ENCODE assay signal across 29 cellular contexts in genomic region chr3:41405466-41405865, GRCh38.
A peak's percentile ranks its signal among the peaks of the same experiment; 100 is the strongest.
DNase-seq lines count a peak whose midpoint lies in the region; ATAC-seq, FAIRE-seq and TF ChIP-seq lines count a peak whose summit lies in the region.
"Had no signal": no experiment of that assay in that cellular context is flagged by ENCODE, and none has a peak within 500 bp of the region (broad histone marks: within the 10 kb centered on the region; RNA-seq: fewer than 3 reads in every experiment).

No MANE protein-coding gene starts in this region.

- no peak overlapping the region for H2AFZ ChIP-seq in GM23248

- 64 to 71% methylated on average over 2 of the region's 2 CpGs for WGBS in GM23248 (ENCODE audit: low coverage in 1 of 2, low lambda C conversion rate in 2 of 2, missing lambda C conversion rate in 2 of 2), 2 experiments

- peak; percentile 61 for FAIRE-seq in colon (lab: Jason Lieb, UNC)
- FAIRE-seq: GM18507, keratinocyte, small intestine had no signal

- TF ChIP-seq CTCF in vagina (IDR thresholded peaks at IDR 0.05) (no peak), glutamatergic neuron (IDR thresholded peaks at IDR 0.05; ENCODE audit: partially characterized antibody, unreplicated experiment) (no peak)

- no peak overlapping the region for H3K27ac Mint-ChIP-seq in CD8-positive, alpha-beta memory T cell
- H3K27ac Mint-ChIP-seq in glutamatergic neuron (ENCODE audit: unreplicated experiment), result no peak overlapping the region
- H3K27ac Mint-ChIP-seq: WTC11 had no signal

- peak; percentile 32 for DNase-seq in A172 (ENCODE audit: low spot score)
- DNase-seq in GM23248, result peak; percentile 2
- peak; percentile 20 for DNase-seq in OCI-M1 (lab: John Stamatoyannopoulos, UW)
- DNase-seq in CD8-positive, alpha-beta memory T cell, result no peak
- no peak for DNase-seq in vagina (ENCODE audit: extremely low spot score in 2 of 2)
- DNase-seq in glutamatergic neuron, result no peak
- DNase-seq: ACHN; activated CD8-positive, alpha-beta memory T cell treated with anti-CD3 and anti-CD28 coated beads, Interleukin-2, amount 50 U/mL, for 4 hours; activated naive CD4-positive, alpha-beta T cell treated with anti-CD3 and anti-CD28 coated beads, Interleukin-2, amount 50 U/mL, for 16 hours; DMS53; NCI-H1694; NCI-H2171; NCI-H524; nephron progenitor cell; ovary; Peyer's patch; retina; small intestine; stimulated activated CD8-positive, alpha-beta memory T cell treated with anti-CD3 and anti-CD28 coated beads, Interleukin-4, amount 100 ng/mL, for 48 hours; trophoblast cell had no signal

- H3K4me1 ChIP-seq in GM23248 (ENCODE audit: insufficient read depth) (no peaks in the 10 kb centered on the region), vagina (no peaks in the 10 kb centered on the region)
- H3K4me1 ChIP-seq in CD8-positive, alpha-beta memory T cell (ENCODE audit: insufficient read depth, low read length), result no peaks in the 10 kb centered on the region
- H3K4me1 ChIP-seq: ascending aorta, BLaER1, Peyer's patch had no signal

- intact Hi-C loops in vagina (cut with DNase I), result no loop called here

- peaks cover 0 to 22% (median 0%) of the 10 kb centered on the region in 5 donors for H3K9me3 Mint-ChIP-seq in CD8-positive, alpha-beta memory T cell
- H3K9me3 Mint-ChIP-seq in glutamatergic neuron (ENCODE audit: unreplicated experiment), result no peaks in the 10 kb centered on the region

- no peak for ATAC-seq in HG03460 (IDR thresholded peaks at IDR 0.05; ENCODE audit: unreplicated experiment)
- ATAC-seq: HCT116, WTC11 had no signal

- no peak for TF ChIP-seq POLR2A in vagina (IDR thresholded peaks at IDR 0.05)

- no peak overlapping the region for H3K4me3 Mint-ChIP-seq in CD8-positive, alpha-beta memory T cell
- H3K4me3 Mint-ChIP-seq in glutamatergic neuron (ENCODE audit: unreplicated experiment), result no peak overlapping the region
- H3K4me3 Mint-ChIP-seq: nephron progenitor cell, WTC11 had no signal

- CTCF ChIA-PET in CD8-positive, alpha-beta memory T cell (lab: Charles Lee), result no interaction called here

- no peak overlapping the region for H3K4me2 ChIP-seq in GM23248 (ENCODE audit: unreplicated experiment)
- H3K4me2 ChIP-seq: BLaER1, KMS-11 had no signal

- POLR2A ChIA-PET in CD8-positive, alpha-beta memory T cell (lab: Charles Lee), result no interaction called here

- no peaks in the 10 kb centered on the region for H3K27me3 ChIP-seq in GM23248 (replicated peaks; ENCODE audit: insufficient read depth)
- no peaks in the 10 kb centered on the region for H3K27me3 ChIP-seq in CD8-positive, alpha-beta memory T cell (ENCODE audit: insufficient read depth, low read length, poor library complexity, severe bottlenecking)
- H3K27me3 ChIP-seq in vagina, result no peaks in the 10 kb centered on the region
- H3K27me3 ChIP-seq: ascending aorta, BLaER1, ovary, Peyer's patch had no signal

- no peaks in the 10 kb centered on the region for H3F3A ChIP-seq in GM23248 (ENCODE audit: insufficient read depth)

- H3K9me3 ChIP-seq in GM23248 (ENCODE audit: low read depth), result no peaks in the 10 kb centered on the region
- H3K9me3 ChIP-seq in CD8-positive, alpha-beta memory T cell (ENCODE audit: low read length), result no peaks in the 10 kb centered on the region
- no peaks in the 10 kb centered on the region for H3K9me3 ChIP-seq in vagina
- H3K9me3 ChIP-seq: ascending aorta, ovary, Peyer's patch had no signal

- no peaks in the 10 kb centered on the region for H4K20me1 ChIP-seq in GM23248 (ENCODE audit: insufficient read depth)
- H4K20me1 ChIP-seq: BLaER1 had no signal

- no peak overlapping the region for H3K9ac ChIP-seq in GM23248
- H3K9ac ChIP-seq: BLaER1, KMS-11 had no signal

- peaks cover 0 to 29% (median 5%) of the 10 kb centered on the region in 3 donors for H3K36me3 Mint-ChIP-seq in CD8-positive, alpha-beta memory T cell
- H3K36me3 Mint-ChIP-seq in glutamatergic neuron (ENCODE audit: unreplicated experiment), result peaks cover 4% of the 10 kb centered on the region
- H3K36me3 Mint-ChIP-seq: WTC11 had no signal

- no peak overlapping the region for H3K4me3 ChIP-seq in GM23248
- no peak overlapping the region for H3K4me3 ChIP-seq in CD8-positive, alpha-beta memory T cell (ENCODE audit: low read length)
- no peak overlapping the region for H3K4me3 ChIP-seq in vagina
- H3K4me3 ChIP-seq: ascending aorta, BLaER1, ovary, Peyer's patch had no signal

- H3K27me3 Mint-ChIP-seq in CD8-positive, alpha-beta memory T cell, result no peaks in the 10 kb centered on the region
- no peaks in the 10 kb centered on the region for H3K27me3 Mint-ChIP-seq in glutamatergic neuron (ENCODE audit: unreplicated experiment)

- H3K79me2 ChIP-seq in GM23248 (ENCODE audit: insufficient read depth), result no peaks in the 10 kb centered on the region

- H3K4me1 Mint-ChIP-seq in CD8-positive, alpha-beta memory T cell, result peaks cover 4 to 10% (median 5%) of the 10 kb centered on the region in 3 donors
- H3K4me1 Mint-ChIP-seq in glutamatergic neuron (ENCODE audit: low read depth, unreplicated experiment), result no peaks in the 10 kb centered on the region
- H3K4me1 Mint-ChIP-seq: nephron progenitor cell had no signal

- H3K36me3 ChIP-seq in GM23248 (ENCODE audit: low read depth) (no peaks in the 10 kb centered on the region), vagina (no peaks in the 10 kb centered on the region)
- H3K36me3 ChIP-seq in CD8-positive, alpha-beta memory T cell (ENCODE audit: insufficient read depth, low read length), result no peaks in the 10 kb centered on the region
- H3K36me3 ChIP-seq: ascending aorta, BLaER1, ovary, Peyer's patch had no signal

- no peak overlapping the region for H3K27ac ChIP-seq in GM23248
- no peak overlapping the region for H3K27ac ChIP-seq in CD8-positive, alpha-beta memory T cell (ENCODE audit: low read depth, low read length)
- no peak overlapping the region for H3K27ac ChIP-seq in vagina
- H3K27ac ChIP-seq: ascending aorta, BLaER1, KMS-11, ovary, Peyer's patch had no signal

- in situ Hi-C loops in GM23248 (cut with MboI), result no loop called here

- H3K9me2 ChIP-seq in GM23248 (ENCODE audit: insufficient read depth), result peaks cover 5% of the 10 kb centered on the region; the same call in 1 of the 2 replicates

Comparison
In these comparisons a context has a peak if more than half of its experiments do, and no peak if none do; other contexts are left out.
1. DNase-seq: peak in A172 (single experiment), GM23248 (single experiment) and OCI-M1 (single experiment); none in CD8-positive, alpha-beta memory T cell (0 of 5), vagina (0 of 2) and glutamatergic neuron (single experiment).